Comparison of ENCODE assay signal across 1 cellular context in genomic region chr3:51680663-51681230, GRCh38.
TF ChIP-seq lines count a peak whose summit lies in the region.

No MANE protein-coding gene starts in this region.

TF ChIP-seq in WTC11, 78 proteins besides CTCF, POLR2A, EP300 and RAD21 (continued from another document):
- TF ChIP-seq ATF6 (CRISPR knock-in tag; IDR thresholded peaks at IDR 0.05) = no peak
- no peak for TF ChIP-seq CBFB (CRISPR knock-in tag; IDR thresholded peaks at IDR 0.05; ENCODE audit: low read depth)
- TF ChIP-seq HMGA2 (CRISPR knock-in tag; IDR thresholded peaks at IDR 0.05) = no peak
- TF ChIP-seq JUN (CRISPR knock-in tag; IDR thresholded peaks at IDR 0.05) = no peak
- TF ChIP-seq ATF2 (CRISPR knock-in tag; IDR thresholded peaks at IDR 0.05; ENCODE audit: borderline replicate concordance, low read depth) = no peak
- no peak for TF ChIP-seq IRF2 (CRISPR knock-in tag; IDR thresholded peaks at IDR 0.05; ENCODE audit: borderline replicate concordance, low read depth)
